Comparison of ENCODE assay signal across 15 cellular contexts in the genomic region with DNA sequence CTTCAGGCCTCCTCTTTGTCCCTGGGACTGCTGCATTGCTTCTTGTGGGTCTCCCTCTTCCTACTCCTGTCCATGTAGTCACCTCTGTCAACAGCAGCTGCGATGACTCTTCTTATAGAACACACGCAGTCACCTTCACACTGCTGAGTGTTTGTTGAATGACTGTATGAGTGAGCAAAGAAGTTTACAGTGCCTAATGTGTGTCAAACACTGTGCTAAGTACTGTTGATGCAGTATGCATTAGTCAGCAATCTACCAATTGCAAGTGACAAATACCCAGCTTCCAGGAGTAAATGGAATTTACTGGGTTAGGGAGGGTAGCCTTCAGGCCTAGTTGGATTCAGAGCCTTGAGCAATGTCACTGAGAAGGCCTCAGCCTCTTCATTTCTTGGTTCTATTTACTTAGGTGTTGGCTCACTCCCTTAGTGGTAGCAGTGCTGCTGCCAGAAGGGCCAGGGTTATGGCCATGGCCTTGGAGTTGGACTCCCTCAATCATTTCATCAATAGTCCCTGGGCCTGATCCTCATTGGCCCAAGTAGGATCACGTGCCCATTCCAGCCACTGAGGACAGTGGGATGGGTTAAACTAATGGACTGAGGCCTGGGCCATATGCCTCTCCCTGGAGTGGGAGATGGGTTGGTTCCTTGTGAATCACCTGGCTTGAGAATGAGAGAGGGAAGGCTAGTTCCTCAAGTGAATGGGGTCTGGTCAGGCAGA.
DNase-seq lines count a peak whose midpoint lies in the region; ATAC-seq and TF ChIP-seq lines count a peak whose summit lies in the region.
"Had no signal": no experiment of that assay in that cellular context is flagged by ENCODE, and none has a peak within 500 bp of the region (broad histone marks: within the 10 kb centered on the region; RNA-seq: fewer than 3 reads in every experiment).

No MANE protein-coding gene starts in this region.

- H3K9me3 ChIP-seq in left ventricle myocardium inferior (replicated peaks) (no peaks in the 10 kb centered on the region), spleen (no peaks in the 10 kb centered on the region), tibial nerve (no peaks in the 10 kb centered on the region)
- H3K9me3 ChIP-seq: MG63 had no signal

- H3K27me3 ChIP-seq in left ventricle myocardium inferior (ENCODE audit: low read depth) (no peaks in the 10 kb centered on the region), spleen (replicated peaks in 1 of 7) (no peaks in the 10 kb centered on the region), tibial nerve (no peaks in the 10 kb centered on the region)
- H3K27me3 ChIP-seq: MG63 had no signal

- TF ChIP-seq CTCF in left ventricle myocardium inferior (IDR thresholded peaks at IDR 0.05; ENCODE audit: borderline replicate concordance): no peak
- no peak for TF ChIP-seq CTCF in spleen (IDR thresholded peaks at IDR 0.05 in 8 of 11, conservative IDR thresholded peaks at IDR 0.05 in 3 of 11)
- no peak for TF ChIP-seq CTCF in tibial nerve (IDR thresholded peaks at IDR 0.05)

- H3K36me3 ChIP-seq in left ventricle myocardium inferior (no peaks in the 10 kb centered on the region), spleen (peaks cover 0 to 4% (median 0%) of the 10 kb centered on the region in 6 donors), tibial nerve (no peaks in the 10 kb centered on the region)
- H3K36me3 ChIP-seq: MG63 had no signal

- WGBS in spleen, 5 donors: 91 to 98% (median 93%) methylated on average over 3 of the region's 3 CpGs
- WGBS in tibial nerve, 2 donors: 95 to 97% methylated on average over 3 of the region's 3 CpGs

- H3K4me3 Mint-ChIP-seq in activated CD4-positive, alpha-beta memory T cell treated with anti-CD3 and anti-CD28 coated beads for 36 hours: no peak overlapping the region
- no peak overlapping the region for H3K4me3 Mint-ChIP-seq in activated CD4-positive, alpha-beta memory T cell treated with anti-CD3 and anti-CD28 coated beads, Interleukin-2, amount 10 ng/mL, durations not matched to agents 7 days and 5 days
- no peak overlapping the region for H3K4me3 Mint-ChIP-seq in activated naive CD8-positive, alpha-beta T cell treated with anti-CD3 and anti-CD28 coated beads, Interleukin-2, amount 50 U/mL, for 24 hours
- H3K4me3 Mint-ChIP-seq: neural crest cell had no signal

- DNase-seq in activated CD4-positive, alpha-beta memory T cell treated with anti-CD3 and anti-CD28 coated beads for 36 hours: peak; percentile 26
- no peak for DNase-seq in activated CD4-positive, alpha-beta memory T cell treated with anti-CD3 and anti-CD28 coated beads, Interleukin-2, amount 10 ng/mL, durations not matched to agents 7 days and 5 days
- DNase-seq in activated naive CD8-positive, alpha-beta T cell treated with anti-CD3 and anti-CD28 coated beads, Interleukin-2, amount 50 U/mL, for 24 hours: no peak
- DNase-seq in left ventricle myocardium inferior: no peak
- peak; percentile 24 for DNase-seq in spleen
- no peak for DNase-seq in medulla oblongata (ENCODE audit: extremely low spot score)
- DNase-seq in T-helper 1 cell: no peak
- DNase-seq in tibial nerve (ENCODE audit: low spot score in 2 of 2): no peak
- DNase-seq: activated CD4-positive, alpha-beta T cell treated with anti-CD3 and anti-CD28 coated beads, Interleukin-2, amount 50 U/mL, for 4 hours; Calu3; MG63; NCI-H2171 had no signal

- no peaks in the 10 kb centered on the region for H3K9me3 Mint-ChIP-seq in activated CD4-positive, alpha-beta memory T cell treated with anti-CD3 and anti-CD28 coated beads for 36 hours
- no peaks in the 10 kb centered on the region for H3K9me3 Mint-ChIP-seq in activated CD4-positive, alpha-beta memory T cell treated with anti-CD3 and anti-CD28 coated beads, Interleukin-2, amount 10 ng/mL, durations not matched to agents 7 days and 5 days
- no peaks in the 10 kb centered on the region for H3K9me3 Mint-ChIP-seq in activated naive CD8-positive, alpha-beta T cell treated with anti-CD3 and anti-CD28 coated beads, Interleukin-2, amount 50 U/mL, for 24 hours
- H3K9me3 Mint-ChIP-seq: neural crest cell had no signal

- H3K4me1 ChIP-seq in left ventricle myocardium inferior (peaks cover 44% of the 10 kb centered on the region), spleen (peaks cover 0 to 75% (median 31%) of the 10 kb centered on the region in 6 donors), tibial nerve (peaks cover 0 to 35% (median 9%) of the 10 kb centered on the region in 4 donors)

- H3K4me3 ChIP-seq in left ventricle myocardium inferior: no peak overlapping the region
- no peak overlapping the region for H3K4me3 ChIP-seq in spleen
- no peak overlapping the region for H3K4me3 ChIP-seq in tibial nerve
- H3K4me3 ChIP-seq: MG63 had no signal

- H3K27ac ChIP-seq in left ventricle myocardium inferior (replicated peaks): peak overlapping the region; percentile 93
- peak overlapping the region in 5 of 8 donors; percentile 7 to 76 (median 43) for H3K27ac ChIP-seq in spleen
- no peak overlapping the region for H3K27ac ChIP-seq in tibial nerve
- H3K27ac ChIP-seq: HL-60 had no signal

- ATAC-seq in activated naive CD8-positive, alpha-beta T cell treated with anti-CD3 and anti-CD28 coated beads, Interleukin-2, amount 50 U/mL, for 24 hours: peak; percentile 47
- ATAC-seq: left lobe of liver had no signal

- H3K36me3 Mint-ChIP-seq in activated CD4-positive, alpha-beta memory T cell treated with anti-CD3 and anti-CD28 coated beads for 36 hours: no peaks in the 10 kb centered on the region
- no peaks in the 10 kb centered on the region for H3K36me3 Mint-ChIP-seq in activated CD4-positive, alpha-beta memory T cell treated with anti-CD3 and anti-CD28 coated beads, Interleukin-2, amount 10 ng/mL, durations not matched to agents 7 days and 5 days (ENCODE audit: low read depth)
- peaks cover 8% of the 10 kb centered on the region for H3K36me3 Mint-ChIP-seq in activated naive CD8-positive, alpha-beta T cell treated with anti-CD3 and anti-CD28 coated beads, Interleukin-2, amount 50 U/mL, for 24 hours (ENCODE audit: low read depth)

- peaks cover 47% of the 10 kb centered on the region for H3K4me1 Mint-ChIP-seq in activated CD4-positive, alpha-beta memory T cell treated with anti-CD3 and anti-CD28 coated beads for 36 hours (ENCODE audit: low read depth)
- H3K4me1 Mint-ChIP-seq in activated CD4-positive, alpha-beta memory T cell treated with anti-CD3 and anti-CD28 coated beads, Interleukin-2, amount 10 ng/mL, durations not matched to agents 7 days and 5 days: peaks cover 20% of the 10 kb centered on the region
- peaks cover 51% of the 10 kb centered on the region for H3K4me1 Mint-ChIP-seq in activated naive CD8-positive, alpha-beta T cell treated with anti-CD3 and anti-CD28 coated beads, Interleukin-2, amount 50 U/mL, for 24 hours

- CTCF ChIA-PET in activated CD4-positive, alpha-beta memory T cell treated with anti-CD3 and anti-CD28 coated beads for 36 hours (lab: Charles Lee): interaction anchor here (1.5 kb wide), 1 partner anchor 36 kb away, joined by 3 read pairs; no protein-coding TSS in a partner anchor
- CTCF ChIA-PET in activated CD4-positive, alpha-beta memory T cell treated with anti-CD3 and anti-CD28 coated beads, Interleukin-2, amount 10 ng/mL, durations not matched to agents 7 days and 5 days (lab: Charles Lee): interaction anchor here (1.3 kb wide), 1 partner anchor 35 kb away, joined by 3 read pairs; no protein-coding TSS in a partner anchor

- no peaks in the 10 kb centered on the region for H3K27me3 Mint-ChIP-seq in activated CD4-positive, alpha-beta memory T cell treated with anti-CD3 and anti-CD28 coated beads for 36 hours
- no peaks in the 10 kb centered on the region for H3K27me3 Mint-ChIP-seq in activated CD4-positive, alpha-beta memory T cell treated with anti-CD3 and anti-CD28 coated beads, Interleukin-2, amount 10 ng/mL, durations not matched to agents 7 days and 5 days
- H3K27me3 Mint-ChIP-seq in activated naive CD8-positive, alpha-beta T cell treated with anti-CD3 and anti-CD28 coated beads, Interleukin-2, amount 50 U/mL, for 24 hours: no peaks in the 10 kb centered on the region

- intact Hi-C loops in activated CD4-positive, alpha-beta memory T cell treated with anti-CD3 and anti-CD28 coated beads for 36 hours (cut with micrococcal nuclease): loop anchor here (1.0 to 2.0 kb wide), 3 partner anchors 22 to 66 kb away; no protein-coding TSS in a partner anchor
- intact Hi-C loops in left ventricle myocardium inferior (cut with micrococcal nuclease): no loop called here
- intact Hi-C loops in spleen (cut with DNase I; ENCODE audit: low total_unique reads): no loop called here

- POLR2A ChIA-PET in activated CD4-positive, alpha-beta memory T cell treated with anti-CD3 and anti-CD28 coated beads for 36 hours (lab: Charles Lee): interaction anchor here (1.5 kb wide), 1 partner anchor 40 kb away, joined by 4 read pairs; no protein-coding TSS in a partner anchor
- POLR2A ChIA-PET in activated CD4-positive, alpha-beta memory T cell treated with anti-CD3 and anti-CD28 coated beads, Interleukin-2, amount 10 ng/mL, durations not matched to agents 7 days and 5 days (lab: Charles Lee): no interaction called here

- TF ChIP-seq POLR2A in spleen (IDR thresholded peaks at IDR 0.05): no peak
- TF ChIP-seq POLR2A in tibial nerve (IDR thresholded peaks at IDR 0.05): no peak

- H3K27ac Mint-ChIP-seq in activated CD4-positive, alpha-beta memory T cell treated with anti-CD3 and anti-CD28 coated beads for 36 hours: peak overlapping the region; percentile 44
- no peak overlapping the region for H3K27ac Mint-ChIP-seq in activated CD4-positive, alpha-beta memory T cell treated with anti-CD3 and anti-CD28 coated beads, Interleukin-2, amount 10 ng/mL, durations not matched to agents 7 days and 5 days
- H3K27ac Mint-ChIP-seq in activated naive CD8-positive, alpha-beta T cell treated with anti-CD3 and anti-CD28 coated beads, Interleukin-2, amount 50 U/mL, for 24 hours: peak overlapping the region; percentile 74

- TF ChIP-seq EP300 in tibial nerve (IDR thresholded peaks at IDR 0.05): no peak

Comparison
In these comparisons a context has a peak if more than half of its experiments do, and no peak if none do; other contexts are left out.
1. DNase-seq: peak in activated CD4-positive, alpha-beta memory T cell treated with anti-CD3 and anti-CD28 coated beads for 36 hours (single experiment) and spleen (single experiment); none in activated CD4-positive, alpha-beta memory T cell treated with anti-CD3 and anti-CD28 coated beads, Interleukin-2, amount 10 ng/mL, durations not matched to agents 7 days and 5 days (single experiment), activated naive CD8-positive, alpha-beta T cell treated with anti-CD3 and anti-CD28 coated beads, Interleukin-2, amount 50 U/mL, for 24 hours (single experiment), left ventricle myocardium inferior (single experiment), medulla oblongata (single experiment), T-helper 1 cell (0 of 5) and tibial nerve (0 of 2).
2. H3K27ac ChIP-seq: peak in left ventricle myocardium inferior (single experiment) and spleen (5 of 8); none in tibial nerve (0 of 4).